2 cellular contexts compared by ENCODE assay signal in the genomic region with DNA sequence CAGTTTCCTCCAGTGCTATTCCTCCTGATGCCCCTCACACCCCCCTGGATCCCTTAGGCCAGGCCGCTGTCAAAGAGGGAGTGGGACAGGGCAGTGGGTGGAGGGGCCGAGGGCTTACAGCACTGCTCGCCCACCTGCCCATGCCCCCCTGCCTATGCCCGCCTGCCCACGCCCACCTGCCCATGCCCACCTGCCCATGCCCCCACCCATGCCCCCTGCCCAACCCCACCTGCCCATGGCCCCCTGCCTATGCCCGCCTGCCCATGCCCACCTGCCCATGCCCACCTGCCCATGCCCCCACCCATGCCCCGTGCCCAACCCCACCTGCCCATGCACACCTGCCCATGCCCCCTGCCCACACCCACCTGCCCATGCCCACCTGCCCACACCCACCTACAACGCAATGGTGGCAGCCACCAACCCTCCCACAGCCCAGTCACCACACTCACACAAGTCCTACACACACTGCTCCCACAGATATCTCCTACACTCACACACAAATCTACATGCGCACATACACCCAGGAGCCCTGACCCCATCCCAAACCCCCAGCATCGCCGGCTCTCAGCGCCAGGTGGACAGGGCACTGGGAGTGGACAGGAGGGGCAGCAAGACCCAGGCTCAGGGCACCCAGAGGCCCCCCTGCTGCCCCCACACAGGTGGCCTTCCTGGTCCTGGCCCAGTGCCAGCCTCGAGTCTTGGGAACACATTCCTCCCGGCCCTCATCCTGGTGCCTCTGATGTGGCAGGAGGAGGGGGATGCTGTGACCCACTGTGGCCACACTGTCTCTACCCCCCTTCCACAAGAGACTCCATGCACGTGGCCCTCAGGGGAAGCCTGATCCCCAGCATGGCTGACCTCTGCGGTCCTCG.
TF ChIP-seq lines count a peak whose summit lies in the region.

No MANE protein-coding gene starts in this region.

TF ChIP-seq in Ishikawa, 13 proteins besides CTCF, POLR2A, EP300 and RAD21:
- TF ChIP-seq NFIC (IDR thresholded peaks at IDR 0.05) (peak; percentile 72), TEAD4 (IDR thresholded peaks at IDR 0.05) (0 out of 2 replicates have a peak, but pooled peaks have one; percentile 13), EGR1 (IDR thresholded peaks at IDR 0.05) (no peak)

TF ChIP-seq in H1, 55 proteins besides CTCF, POLR2A, EP300 and RAD21:
- TF ChIP-seq NANOG (IDR thresholded peaks at IDR 0.05; ENCODE audit: insufficient read depth, low read depth, low read length, poor library complexity, severe bottlenecking) (no peak), SIN3A (conservative IDR thresholded peaks at IDR 0.05 in 1 of 2, IDR thresholded peaks at IDR 0.05 in 1 of 2; ENCODE audit: low read depth in 1 of 2, low read length in 2 of 2) (no peak)
- TF ChIP-seq, protein P1, sequence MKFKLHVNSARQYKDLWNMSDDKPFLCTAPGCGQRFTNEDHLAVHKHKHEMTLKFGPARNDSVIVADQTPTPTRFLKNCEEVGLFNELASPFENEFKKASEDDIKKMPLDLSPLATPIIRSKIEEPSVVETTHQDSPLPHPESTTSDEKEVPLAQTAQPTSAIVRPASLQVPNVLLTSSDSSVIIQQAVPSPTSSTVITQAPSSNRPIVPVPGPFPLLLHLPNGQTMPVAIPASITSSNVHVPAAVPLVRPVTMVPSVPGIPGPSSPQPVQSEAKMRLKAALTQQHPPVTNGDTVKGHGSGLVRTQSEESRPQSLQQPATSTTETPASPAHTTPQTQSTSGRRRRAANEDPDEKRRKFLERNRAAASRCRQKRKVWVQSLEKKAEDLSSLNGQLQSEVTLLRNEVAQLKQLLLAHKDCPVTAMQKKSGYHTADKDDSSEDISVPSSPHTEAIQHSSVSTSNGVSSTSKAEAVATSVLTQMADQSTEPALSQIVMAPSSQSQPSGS (IDR thresholded peaks at IDR 0.05; ENCODE audit: low read length): no peak
